8 cellular contexts compared by ENCODE assay signal in genomic region chr5:143403607-143404415, GRCh38. TPM values are rescaled to one million over a fixed set of nuclear protein-coding genes. Genes with fewer than 3 reads are reported as not detected.
DNase-seq lines count a peak whose midpoint lies in the region; ATAC-seq, FAIRE-seq and TF ChIP-seq lines count a peak whose summit lies in the region.

Gene NR3C1, minus strand, starts transcription at chr5:143403686. Its CDS starts 2,847 bp downstream, at chr5:143400839.

- no peak for FAIRE-seq in bronchial epithelial cell (lab: Jason Lieb, UNC)

- peak; percentile 73 for ATAC-seq in HG02798 (IDR thresholded peaks at IDR 0.05; ENCODE audit: poor library complexity, unreplicated experiment)

- no peaks in the 10 kb centered on the region for H3K36me3 ChIP-seq in bronchial epithelial cell (ENCODE audit: control insufficient read depth, insufficient read depth, low read length)

- DNase-seq in NCI-H2107 (lab: John Stamatoyannopoulos, UW) = peak; percentile 23
- DNase-seq in NCI-H2107 treated with DMSO at 0.1 percent for 48 hours (lab: John Stamatoyannopoulos, UW; ENCODE audit: unreplicated experiment) = no peak
- DNase-seq in NCI-H2029 (lab: John Stamatoyannopoulos, UW) = peak; percentile 63
- DNase-seq in bronchial epithelial cell (ENCODE audit: low read depth) = peak; percentile 48
- DNase-seq in inferior parietal cortex (ENCODE audit: extremely low spot score) = peak; percentile 84
- DNase-seq in stimulated activated CD4-positive, alpha-beta T cell treated with anti-CD3 and anti-CD28 coated beads, Interleukin-12 subunit alpha, Interleukin-12 subunit beta, amount 100 ng/mL, for 24 hours (ENCODE audit: low read depth in 2 of 2) = peak; percentile 62 to 70

- no peaks in the 10 kb centered on the region for H3K27me3 ChIP-seq in bronchial epithelial cell (ENCODE audit: control insufficient read depth, insufficient read depth, low read length)

- H3K4me3 ChIP-seq in WI38 (ENCODE audit: low read depth, low read length) (peak within 1 kb of the TSS; percentile 97), bronchial epithelial cell (ENCODE audit: low read depth, low read length) (peak within 1 kb of the TSS; percentile 63)

- TF ChIP-seq CTCF in WI38 (IDR thresholded peaks at IDR 0.05; ENCODE audit: low read depth, low read length) (peak; percentile 33), bronchial epithelial cell (IDR thresholded peaks at IDR 0.05; ENCODE audit: insufficient read depth, low read length, severe bottlenecking) (peak; percentile 58)

RNA-seq across cellular contexts. Expression of gene NR3C1, which starts in this region (rescaled TPM):
- 35.2 and 41.9 TPM in 2 replicates for total RNA-seq in bronchial epithelial cell
